ENCODE assay signal across 14 cellular contexts in genomic region chr19:8477889-8478288, GRCh38. TPM values are rescaled to one million over a fixed set of nuclear protein-coding genes. Genes with fewer than 3 reads are reported as not detected.
DNase-seq lines count a peak whose midpoint lies in the region; ATAC-seq and TF ChIP-seq lines count a peak whose summit lies in the region.
"Had no signal": no experiment of that assay in that cellular context is flagged by ENCODE, and none has a peak within 500 bp of the region (broad histone marks: within the 10 kb centered on the region; RNA-seq: fewer than 3 reads in every experiment).

No MANE protein-coding gene starts in this region.

- CTCF ChIA-PET in CD4-positive, alpha-beta T cell (lab: Charles Lee): interaction anchor here (1.0 kb wide), 1 partner anchor 9 kb away, joined by 4 read pairs; no protein-coding TSS in a partner anchor

- POLR2A ChIA-PET in CD4-positive, alpha-beta T cell (lab: Charles Lee): interaction anchor here (1.1 to 1.9 kb wide), 2 partner anchors 33 to 101 kb away, joined by 3 to 15 read pairs; partner anchors contain the start of gene HNRNPM

- peaks cover 31 to 33% of the 10 kb centered on the region in 2 donors for H3K4me1 ChIP-seq in gastrocnemius medialis

- peak overlapping the region; percentile 84 for H3K27ac Mint-ChIP-seq in CD4-positive, alpha-beta T cell
- H3K27ac Mint-ChIP-seq in activated naive CD4-positive, alpha-beta T cell treated with anti-CD3 and anti-CD28 coated beads, Interleukin-2, amount 50 U/mL, for 72 hours: peak overlapping the region; percentile 81 to 82
- peak overlapping the region; percentile 44 to 60 for H3K27ac Mint-ChIP-seq in natural killer cell treated with Interleukin-12 subunit alpha and Interleukin-12 subunit beta and Interleukin-15 and Interleukin-18, amount 100 ng/mL, for 72 hours

- TF ChIP-seq POLR2A in GM19099 (IDR thresholded peaks at IDR 0.05; ENCODE audit: extremely low read depth, insufficient read length, low read depth) (peak; percentile 19), gastrocnemius medialis (IDR thresholded peaks at IDR 0.05) (no peak)

- H3K4me3 ChIP-seq in gastrocnemius medialis (no peak overlapping the region), foreskin fibroblast (ENCODE audit: low read depth in 1 of 2, low read length in 2 of 2) (no peak overlapping the region)
- H3K4me3 ChIP-seq: suprapubic skin had no signal

- no peaks in the 10 kb centered on the region for H3K9me3 Mint-ChIP-seq in CD4-positive, alpha-beta T cell
- no peaks in the 10 kb centered on the region for H3K9me3 Mint-ChIP-seq in activated naive CD4-positive, alpha-beta T cell treated with anti-CD3 and anti-CD28 coated beads, Interleukin-2, amount 50 U/mL, for 72 hours
- H3K9me3 Mint-ChIP-seq in natural killer cell treated with Interleukin-12 subunit alpha and Interleukin-12 subunit beta and Interleukin-15 and Interleukin-18, amount 100 ng/mL, for 72 hours: no peaks in the 10 kb centered on the region

- H3K9me3 ChIP-seq in CD4-positive, alpha-beta T cell (ENCODE audit: control insufficient read depth, low read length): no peaks in the 10 kb centered on the region
- no peaks in the 10 kb centered on the region for H3K9me3 ChIP-seq in gastrocnemius medialis
- H3K9me3 ChIP-seq: suprapubic skin had no signal

- intact Hi-C loops in CD4-positive, alpha-beta T cell (cut with DNase I, micrococcal nuclease): no loop called here
- intact Hi-C loops in gastrocnemius medialis (cut with DNase I; ENCODE audit: low total_unique reads): no loop called here

- no peak for ATAC-seq in CD4-positive, alpha-beta T cell (ENCODE audit: poor library complexity)
- peak; percentile 16 to 37 for ATAC-seq in activated naive CD4-positive, alpha-beta T cell treated with anti-CD3 and anti-CD28 coated beads, Interleukin-2, amount 50 U/mL, for 72 hours
- no peak for ATAC-seq in natural killer cell treated with Interleukin-12 subunit alpha and Interleukin-12 subunit beta and Interleukin-15 and Interleukin-18, amount 100 ng/mL, for 72 hours
- ATAC-seq in gastrocnemius medialis: no peak
- ATAC-seq: left ventricle myocardium superior had no signal

- TF ChIP-seq CTCF in CD4-positive, alpha-beta T cell (IDR thresholded peaks at IDR 0.05): no peak
- no peak for TF ChIP-seq CTCF in gastrocnemius medialis (IDR thresholded peaks at IDR 0.05 in 4 of 5, conservative IDR thresholded peaks at IDR 0.05 in 1 of 5)
- no peak for TF ChIP-seq CTCF in foreskin fibroblast (IDR thresholded peaks at IDR 0.05; ENCODE audit: low read depth, low read length)

- H3K4me1 Mint-ChIP-seq in CD4-positive, alpha-beta T cell (ENCODE audit: low read depth): peaks cover 81% of the 10 kb centered on the region
- H3K4me1 Mint-ChIP-seq in natural killer cell treated with Interleukin-12 subunit alpha and Interleukin-12 subunit beta and Interleukin-15 and Interleukin-18, amount 100 ng/mL, for 72 hours (ENCODE audit: low read depth in 2 of 2): peaks cover 43 to 47% of the 10 kb centered on the region in 2 donors

- peak overlapping the region; percentile 71 for H3K4me3 Mint-ChIP-seq in CD4-positive, alpha-beta T cell
- H3K4me3 Mint-ChIP-seq in natural killer cell treated with Interleukin-12 subunit alpha and Interleukin-12 subunit beta and Interleukin-15 and Interleukin-18, amount 100 ng/mL, for 72 hours: no peak overlapping the region

- in situ Hi-C loops in gastrocnemius medialis (cut with MboI; ENCODE audit: low sequenced_read_pairs in 4 of 4): no loop called here

- peaks cover 89% of the 10 kb centered on the region for H3K36me3 Mint-ChIP-seq in CD4-positive, alpha-beta T cell (ENCODE audit: low read depth)
- peaks cover 6 to 16% of the 10 kb centered on the region in 2 donors for H3K36me3 Mint-ChIP-seq in activated naive CD4-positive, alpha-beta T cell treated with anti-CD3 and anti-CD28 coated beads, Interleukin-2, amount 50 U/mL, for 72 hours
- peaks cover 12% of the 10 kb centered on the region for H3K36me3 Mint-ChIP-seq in natural killer cell treated with Interleukin-12 subunit alpha and Interleukin-12 subunit beta and Interleukin-15 and Interleukin-18, amount 100 ng/mL, for 72 hours

- DNase-seq in CD4-positive, alpha-beta T cell: no peak
- DNase-seq in activated naive CD4-positive, alpha-beta T cell treated with anti-CD3 and anti-CD28 coated beads, Interleukin-2, amount 50 U/mL, for 72 hours (ENCODE audit: low spot score in 2 of 2): no peak
- no peak for DNase-seq in natural killer cell treated with Interleukin-12 subunit alpha and Interleukin-12 subunit beta and Interleukin-15 and Interleukin-18, amount 100 ng/mL, for 72 hours (ENCODE audit: low spot score)
- DNase-seq in kidney tubule cell (ENCODE audit: low spot score) (no peak), gastrocnemius medialis (no peak), NCI-H2227 (lab: John Stamatoyannopoulos, UW; ENCODE audit: unreplicated experiment) (no peak), foreskin fibroblast (no peak)
- DNase-seq: activated CD4-positive, alpha-beta T cell treated with anti-CD3 and anti-CD28 coated beads for 48 hours; activated gamma-delta T cell; left ventricle myocardium superior; NCI-H1105 treated with DMSO at 0.1 percent for 48 hours had no signal

- no peak overlapping the region for H3K27ac ChIP-seq in CD4-positive, alpha-beta T cell (ENCODE audit: low read depth, low read length)
- no peak overlapping the region for H3K27ac ChIP-seq in gastrocnemius medialis
- H3K27ac ChIP-seq: HL-60, suprapubic skin had no signal

- no peaks in the 10 kb centered on the region for H3K27me3 Mint-ChIP-seq in CD4-positive, alpha-beta T cell
- H3K27me3 Mint-ChIP-seq in natural killer cell treated with Interleukin-12 subunit alpha and Interleukin-12 subunit beta and Interleukin-15 and Interleukin-18, amount 100 ng/mL, for 72 hours: no peaks in the 10 kb centered on the region

- H3K36me3 ChIP-seq in gastrocnemius medialis: peaks cover 0 to 34% of the 10 kb centered on the region in 2 donors

- H3K27me3 ChIP-seq in CD4-positive, alpha-beta T cell (ENCODE audit: control insufficient read depth, insufficient read depth, low read length): no peaks in the 10 kb centered on the region
- no peaks in the 10 kb centered on the region for H3K27me3 ChIP-seq in gastrocnemius medialis
- H3K27me3 ChIP-seq: suprapubic skin had no signal

RNA-seq across cellular contexts. Expression of gene PRAM1, which starts 24.6 kb away (rescaled TPM):
- total RNA-seq in CD4-positive, alpha-beta T cell: 1 to 10 TPM; 4.3 to 6.3 TPM
- total RNA-seq in activated naive CD4-positive, alpha-beta T cell treated with anti-CD3 and anti-CD28 coated beads, Interleukin-2, amount 50 U/mL, for 72 hours: 1 to 10 TPM; 1.4 to 2.9 TPM
- 1 to 10 TPM; 1.5 to 2.0 TPM for total RNA-seq in natural killer cell treated with Interleukin-12 subunit alpha and Interleukin-12 subunit beta and Interleukin-15 and Interleukin-18, amount 100 ng/mL, for 72 hours
- under 1 TPM in 2 of 4 donors, not detected in 2; 0.16 to 0.27 TPM for total RNA-seq in gastrocnemius medialis

RNA-seq across cellular contexts. Expression of gene HNRNPM, which starts 33.1 kb away (rescaled TPM):
- total RNA-seq in CD4-positive, alpha-beta T cell: 100 to 1,000 TPM; 269 to 272 TPM
- 100 to 1,000 TPM; 105 to 243 TPM for total RNA-seq in activated naive CD4-positive, alpha-beta T cell treated with anti-CD3 and anti-CD28 coated beads, Interleukin-2, amount 50 U/mL, for 72 hours
- 100 to 1,000 TPM; 259 to 373 TPM for total RNA-seq in natural killer cell treated with Interleukin-12 subunit alpha and Interleukin-12 subunit beta and Interleukin-15 and Interleukin-18, amount 100 ng/mL, for 72 hours
- total RNA-seq in gastrocnemius medialis: 10 to 100 TPM; 42.5 to 74.6 (median 57.8) TPM

RNA-seq across cellular contexts. Expression of gene ZNF414, which starts 36.1 kb away (rescaled TPM):
- total RNA-seq in CD4-positive, alpha-beta T cell: 10 to 100 TPM; 36.3 to 38.0 TPM
- total RNA-seq in activated naive CD4-positive, alpha-beta T cell treated with anti-CD3 and anti-CD28 coated beads, Interleukin-2, amount 50 U/mL, for 72 hours: 10 to 100 TPM; 24.6 to 28.0 TPM
- 10 to 100 TPM; 15.5 to 16.8 TPM for total RNA-seq in natural killer cell treated with Interleukin-12 subunit alpha and Interleukin-12 subunit beta and Interleukin-15 and Interleukin-18, amount 100 ng/mL, for 72 hours
- total RNA-seq in gastrocnemius medialis: 10 to 100 TPM in 1 of 4 donors, 1 to 10 TPM in 3; 4.7 to 13.3 (median 6.9) TPM

Comparison
In these comparisons a context has a peak if more than half of its experiments do, and no peak if none do; other contexts are left out.
1. ATAC-seq: peak in activated naive CD4-positive, alpha-beta T cell treated with anti-CD3 and anti-CD28 coated beads, Interleukin-2, amount 50 U/mL, for 72 hours (2 of 2); none in CD4-positive, alpha-beta T cell (single experiment), natural killer cell treated with Interleukin-12 subunit alpha and Interleukin-12 subunit beta and Interleukin-15 and Interleukin-18, amount 100 ng/mL, for 72 hours (0 of 2) and gastrocnemius medialis (0 of 2).
2. Peak in every context shown above with its lines, with median percentiles within 50 percentile points of each other: H3K27ac Mint-ChIP-seq.